10 cellular contexts compared by ENCODE assay signal in the genomic region with DNA sequence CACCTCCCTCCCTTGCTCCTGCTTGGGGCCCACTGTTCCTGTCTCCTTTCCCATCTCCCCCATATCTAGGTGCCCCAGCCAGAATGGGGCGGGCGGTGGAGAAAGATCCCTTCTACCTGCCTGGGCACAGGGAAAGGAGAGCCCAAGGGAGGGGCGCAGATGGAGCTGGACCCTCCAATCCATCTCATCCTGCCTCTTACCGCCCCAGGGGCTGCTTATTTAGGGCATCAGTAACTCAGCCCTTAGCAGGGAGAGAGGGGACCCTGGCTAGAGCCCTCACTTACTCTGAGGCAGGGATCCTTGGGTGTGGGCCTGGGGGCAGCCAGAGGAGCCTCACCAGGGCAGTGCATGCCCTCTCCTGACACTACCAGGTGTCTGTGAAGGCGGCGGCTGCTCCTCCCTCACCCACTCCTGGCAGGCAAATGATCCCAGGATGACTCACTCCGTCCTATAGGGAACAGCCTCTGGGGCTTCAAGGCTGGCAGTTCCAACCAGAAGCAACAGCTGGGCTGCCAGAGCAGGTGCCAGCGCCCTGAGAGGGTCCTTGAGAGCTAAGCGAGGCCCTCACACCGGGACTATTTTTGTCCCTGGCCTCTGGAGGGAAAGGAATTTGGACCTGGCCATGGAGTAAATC. TPM values are rescaled to one million over a fixed set of nuclear protein-coding genes. Genes with fewer than 3 reads are reported as not detected.
DNase-seq lines count a peak whose midpoint lies in the region; TF ChIP-seq lines count a peak whose summit lies in the region.
"Had no signal": no experiment of that assay in that cellular context is flagged by ENCODE, and none has a peak within 500 bp of the region (broad histone marks: within the 10 kb centered on the region; RNA-seq: fewer than 3 reads in every experiment).

No MANE protein-coding gene starts in this region.

- no peaks in the 10 kb centered on the region for H3K9me3 Mint-ChIP-seq in activated T-cell treated with anti-CD3 and anti-CD28 coated beads, Interleukin-2, amount 50 U/mL, for 24 hours
- H3K9me3 Mint-ChIP-seq in nephron progenitor cell, result no peaks in the 10 kb centered on the region

- peaks cover 11% of the 10 kb centered on the region for H3K4me1 Mint-ChIP-seq in activated T-cell treated with anti-CD3 and anti-CD28 coated beads, Interleukin-2, amount 50 U/mL, for 24 hours (ENCODE audit: low read depth)
- H3K4me1 Mint-ChIP-seq in nephron progenitor cell, result peaks cover 46% of the 10 kb centered on the region

- DNase-seq in 8988T (peak; percentile 99), M059J (ENCODE audit: low read depth) (peak; percentile 92), SW480 (ENCODE audit: low spot score) (peak; percentile 87), islet precursor cell (peak; percentile 91), NAMALWA (ENCODE audit: low spot score) (no peak), nephron progenitor cell (no peak)
- no peak for DNase-seq in activated T-cell treated with anti-CD3 and anti-CD28 coated beads, Interleukin-2, amount 50 U/mL, for 24 hours
- DNase-seq in stimulated activated CD8-positive, alpha-beta memory T cell treated with anti-CD3 and anti-CD28 coated beads, Interleukin-4, amount 100 ng/mL, for 48 hours, result no peak

- H3K36me3 Mint-ChIP-seq in activated T-cell treated with anti-CD3 and anti-CD28 coated beads, Interleukin-2, amount 50 U/mL, for 24 hours (ENCODE audit: low read depth), result no peaks in the 10 kb centered on the region
- no peaks in the 10 kb centered on the region for H3K36me3 Mint-ChIP-seq in nephron progenitor cell (ENCODE audit: low read depth)

- no peak overlapping the region for H3K27ac Mint-ChIP-seq in activated T-cell treated with anti-CD3 and anti-CD28 coated beads, Interleukin-2, amount 50 U/mL, for 24 hours
- no peak overlapping the region for H3K27ac Mint-ChIP-seq in nephron progenitor cell

- H3K4me3 Mint-ChIP-seq in activated T-cell treated with anti-CD3 and anti-CD28 coated beads, Interleukin-2, amount 50 U/mL, for 24 hours, result no peak overlapping the region
- H3K4me3 Mint-ChIP-seq in nephron progenitor cell, result no peak overlapping the region

- TF ChIP-seq CTCF in nephron progenitor cell (IDR thresholded peaks at IDR 0.05), result no peak

- H3K27me3 Mint-ChIP-seq in activated T-cell treated with anti-CD3 and anti-CD28 coated beads, Interleukin-2, amount 50 U/mL, for 24 hours, result peaks cover 49% of the 10 kb centered on the region
- H3K27me3 Mint-ChIP-seq in nephron progenitor cell (ENCODE audit: low read depth, poor library complexity), result no peaks in the 10 kb centered on the region

RNA-seq across cellular contexts. Expression of a gene that starts 16.3 kb away (rescaled TPM):
- total RNA-seq in M059J (2014; rRNA removed; shearing (Covaris generic)), result 47.3 and 80.5 TPM in 2 replicates

RNA-seq across cellular contexts. Expression of a gene that starts 49.0 kb away (rescaled TPM):
- not detected in 2 replicates for total RNA-seq in M059J (2014; rRNA removed; shearing (Covaris generic))
- total RNA-seq: liver, subcutaneous adipose tissue had no signal

Comparison
In these comparisons a context has a peak if more than half of its experiments do, and no peak if none do; other contexts are left out.
1. DNase-seq: peak in 8988T (single experiment), M059J (single experiment), SW480 (single experiment) and islet precursor cell (single experiment); none in activated T-cell treated with anti-CD3 and anti-CD28 coated beads, Interleukin-2, amount 50 U/mL, for 24 hours (single experiment), NAMALWA (single experiment), nephron progenitor cell (single experiment) and stimulated activated CD8-positive, alpha-beta memory T cell treated with anti-CD3 and anti-CD28 coated beads, Interleukin-4, amount 100 ng/mL, for 48 hours (single experiment).